ENCODE assay signal across 25 cellular contexts in the genomic region with DNA sequence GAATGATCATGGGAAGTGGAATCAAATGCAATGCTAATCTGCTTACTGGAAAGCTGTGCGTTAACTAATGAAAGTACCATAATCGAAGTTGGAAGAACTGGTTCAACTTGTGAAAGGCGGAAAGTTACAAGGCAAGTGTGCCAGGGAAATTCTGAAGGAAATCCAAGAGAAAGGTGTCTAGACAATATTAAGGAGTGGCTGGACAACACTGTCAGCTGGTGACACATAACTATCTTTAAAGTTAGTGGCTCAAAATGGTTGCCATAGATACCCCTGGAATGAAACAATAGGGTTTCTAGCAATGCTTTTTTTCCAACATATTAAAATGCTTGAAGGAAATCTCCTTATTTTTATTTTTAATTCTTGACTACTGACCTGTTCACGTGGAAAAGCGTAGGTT.
"Had no signal": no experiment of that assay in that cellular context is flagged by ENCODE, and none has a peak within 500 bp of the region (broad histone marks: within the 10 kb centered on the region; RNA-seq: fewer than 3 reads in every experiment).

No MANE protein-coding gene starts in this region.

- DNase-seq: naive thymus-derived CD8-positive, alpha-beta T cell; nephron progenitor cell; occipital lobe; ovary; posterior cingulate gyrus; psoas muscle; right cardiac atrium; right lobe of liver; sigmoid colon; small intestine; stimulated activated CD4-positive, alpha-beta T cell treated with anti-CD3 and anti-CD28 coated beads, Interleukin-15, amount 100 ng/mL, for 24 hours; stimulated activated CD4-positive, alpha-beta T cell treated with anti-CD3 and anti-CD28 coated beads, Interleukin-2, amount 100 ng/mL, for 24 hours; stimulated activated CD4-positive, alpha-beta T cell treated with anti-CD3 and anti-CD28 coated beads, Interleukin-2, amount 100 ng/mL, for 48 hours; stimulated activated CD4-positive, alpha-beta T cell treated with anti-CD3 and anti-CD28 coated beads, Interleukin-4, amount 100 ng/mL, for 24 hours; stimulated activated naive B cell treated with anti-CD40 and anti-IgM and Interleukin-4, amounts not matched to agents 10 μg/mL and 1 μg/mL and 100 μg/mL, for 72 hours; stimulated activated naive CD4-positive, alpha-beta T cell treated with Interleukin-2 at 50 U/mL for 16 hours; stomach; thyroid gland; transverse colon; upper lobe of right lung had no signal

- ATAC-seq: naive thymus-derived CD8-positive, alpha-beta T cell; natural killer cell treated with Interleukin-12 subunit alpha and Interleukin-12 subunit beta and Interleukin-15 and Interleukin-18, amount 100 ng/mL, for 72 hours; psoas muscle; right cardiac atrium; right lobe of liver; stimulated activated effector memory CD8-positive, alpha-beta T cell treated with anti-CD3 and anti-CD28 coated beads, Interleukin-12 subunit alpha, Interleukin-12 subunit beta, amount 100 ng/mL, for 72 hours; stimulated activated naive B cell treated with anti-CD40 and anti-IgM and Interleukin-4, amounts not matched to agents 10 μg/mL and 1 μg/mL and 100 μg/mL, for 72 hours; upper lobe of right lung had no signal

- H3K27ac ChIP-seq: ovary, parathyroid adenoma, psoas muscle, right lobe of liver, sigmoid colon, stomach, thoracic aorta, thyroid gland, transverse colon, upper lobe of right lung, vagina had no signal

- H3K9ac ChIP-seq: parathyroid adenoma had no signal

- H3K27me3 ChIP-seq: ovary, right lobe of liver, sigmoid colon, thyroid gland, transverse colon, upper lobe of right lung, vagina had no signal

- H3K79me2 ChIP-seq: parathyroid adenoma had no signal

- H2AFZ ChIP-seq: parathyroid adenoma had no signal

- H3K4me1 ChIP-seq: parathyroid adenoma, psoas muscle, right lobe of liver, sigmoid colon, stomach, thyroid gland, transverse colon, upper lobe of right lung, vagina had no signal

- H3K9me3 ChIP-seq: ovary, psoas muscle, right lobe of liver, sigmoid colon, stomach, thoracic aorta, thyroid gland, transverse colon, upper lobe of right lung, vagina had no signal

- FAIRE-seq: small intestine had no signal

- H3K36me3 ChIP-seq: ovary, right lobe of liver, sigmoid colon, stomach, thoracic aorta, thyroid gland, transverse colon, upper lobe of right lung, vagina had no signal

- H3K4me3 ChIP-seq: ovary, psoas muscle, right lobe of liver, sigmoid colon, stomach, thoracic aorta, thyroid gland, transverse colon, upper lobe of right lung, vagina had no signal
